In the genomic region with DNA sequence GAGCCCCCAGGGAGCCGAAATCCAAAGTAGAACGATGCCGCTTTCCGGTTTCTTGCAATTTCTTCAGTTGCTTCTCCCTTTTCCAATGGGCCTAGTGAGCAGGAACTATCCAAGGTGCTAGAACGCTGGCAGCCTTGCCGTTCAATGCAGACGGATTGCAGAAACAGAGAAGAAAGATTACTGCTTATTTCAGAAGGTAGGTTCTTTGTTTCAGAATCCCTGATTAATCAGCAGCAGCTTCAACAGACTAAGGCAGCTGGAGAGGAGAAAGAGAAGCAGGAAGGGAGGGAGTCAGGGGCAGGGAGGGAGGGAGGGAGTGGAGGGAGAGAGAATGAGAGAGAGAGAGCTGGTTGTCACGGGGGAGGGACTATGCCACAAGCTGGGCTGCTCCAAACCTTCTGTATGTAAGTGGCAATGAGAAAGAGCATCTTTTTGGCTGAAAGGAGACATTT, we compare ENCODE assay signal across 9 cellular contexts. TPM values are rescaled to one million over a fixed set of nuclear protein-coding genes. Genes with fewer than 3 reads are reported as not detected.
A peak's percentile ranks its signal among the peaks of the same experiment; 100 is the strongest.
DNase-seq lines count a peak whose midpoint lies in the region; ATAC-seq, FAIRE-seq and TF ChIP-seq lines count a peak whose summit lies in the region.
"Had no signal": no experiment of that assay in that cellular context is flagged by ENCODE, and none has a peak within 500 bp of the region (broad histone marks: within the 10 kb centered on the region; RNA-seq: fewer than 3 reads in every experiment).

No MANE protein-coding gene starts in this region.

- in situ Hi-C loops in T47D (cut with HindIII; ENCODE audit: low pct_unique_long_range_greater_than_20kb, low sequenced_read_pairs), result no loop called here

- ATAC-seq in activated CD4-positive, alpha-beta T cell treated with anti-CD3 and anti-CD28 coated beads for 36 hours, result no peak
- no peak for ATAC-seq in HG02610 (IDR thresholded peaks at IDR 0.05; ENCODE audit: unreplicated experiment)

- H3K27ac Mint-ChIP-seq in activated CD4-positive, alpha-beta T cell treated with anti-CD3 and anti-CD28 coated beads for 36 hours, result no peak overlapping the region

- POLR2A ChIA-PET in activated CD4-positive, alpha-beta T cell treated with anti-CD3 and anti-CD28 coated beads for 36 hours (lab: Charles Lee), result no interaction called here

- no peak for TF ChIP-seq POLR2A in GM12892 (IDR thresholded peaks at IDR 0.05; ENCODE audit: low read depth, low read length)

- intact Hi-C loops in activated CD4-positive, alpha-beta T cell treated with anti-CD3 and anti-CD28 coated beads for 36 hours (cut with DNase I, micrococcal nuclease), result no loop called here

- no peaks in the 10 kb centered on the region for H3K36me3 Mint-ChIP-seq in activated CD4-positive, alpha-beta T cell treated with anti-CD3 and anti-CD28 coated beads for 36 hours (ENCODE audit: low read depth)

- H3K4me1 Mint-ChIP-seq in activated CD4-positive, alpha-beta T cell treated with anti-CD3 and anti-CD28 coated beads for 36 hours, result no peaks in the 10 kb centered on the region
- H3K4me1 Mint-ChIP-seq: B cell had no signal

- CTCF ChIA-PET in activated CD4-positive, alpha-beta T cell treated with anti-CD3 and anti-CD28 coated beads for 36 hours (lab: Charles Lee), result no interaction called here

- FAIRE-seq in GM12892 (lab: Jason Lieb, UNC), result no peak

- no peaks in the 10 kb centered on the region for H3K9me3 Mint-ChIP-seq in activated CD4-positive, alpha-beta T cell treated with anti-CD3 and anti-CD28 coated beads for 36 hours (ENCODE audit: low read depth)

- peaks cover 19% of the 10 kb centered on the region for H3K27me3 Mint-ChIP-seq in activated CD4-positive, alpha-beta T cell treated with anti-CD3 and anti-CD28 coated beads for 36 hours

- peak; percentile 28 for DNase-seq in activated CD4-positive, alpha-beta T cell treated with anti-CD3 and anti-CD28 coated beads for 36 hours
- DNase-seq in activated CD4-positive, alpha-beta T cell treated with anti-CD3 and anti-CD28 coated beads, Interleukin-2, amount 50 U/mL, for 4 hours, result no peak
- DNase-seq in NCI-H345 (lab: John Stamatoyannopoulos, UW) (peak; percentile 86), T47D (ENCODE audit: low read depth in 1 of 2, low spot score in 1 of 2) (peak; percentile 23 to 72), mucosa of gallbladder (ENCODE audit: low spot score) (peak; percentile 28), GM12892 (ENCODE audit: insufficient read length) (no peak), KG1 (lab: John Stamatoyannopoulos, UW) (no peak)

- no peak overlapping the region for H3K4me3 Mint-ChIP-seq in activated CD4-positive, alpha-beta T cell treated with anti-CD3 and anti-CD28 coated beads for 36 hours
- H3K4me3 Mint-ChIP-seq: B cell had no signal

RNA-seq across cellular contexts. Expression of a gene that starts 0.6 kb away (rescaled TPM):
- total RNA-seq in activated CD4-positive, alpha-beta T cell treated with anti-CD3 and anti-CD28 coated beads for 36 hours, result not detected
- 0.06 TPM for total RNA-seq in mucosa of gallbladder
- not detected for polyA plus RNA-seq in GM12892 (2012; ENCODE audit: missing spikeins)

Comparison
In these comparisons a context has a peak if more than half of its experiments do, and no peak if none do; other contexts are left out.
1. DNase-seq: peak in activated CD4-positive, alpha-beta T cell treated with anti-CD3 and anti-CD28 coated beads for 36 hours (single experiment), NCI-H345 (single experiment), T47D (2 of 2) and mucosa of gallbladder (single experiment); none in activated CD4-positive, alpha-beta T cell treated with anti-CD3 and anti-CD28 coated beads, Interleukin-2, amount 50 U/mL, for 4 hours (0 of 2), GM12892 (single experiment) and KG1 (single experiment).